ENCODE assay signal across 16 cellular contexts in the genomic region with DNA sequence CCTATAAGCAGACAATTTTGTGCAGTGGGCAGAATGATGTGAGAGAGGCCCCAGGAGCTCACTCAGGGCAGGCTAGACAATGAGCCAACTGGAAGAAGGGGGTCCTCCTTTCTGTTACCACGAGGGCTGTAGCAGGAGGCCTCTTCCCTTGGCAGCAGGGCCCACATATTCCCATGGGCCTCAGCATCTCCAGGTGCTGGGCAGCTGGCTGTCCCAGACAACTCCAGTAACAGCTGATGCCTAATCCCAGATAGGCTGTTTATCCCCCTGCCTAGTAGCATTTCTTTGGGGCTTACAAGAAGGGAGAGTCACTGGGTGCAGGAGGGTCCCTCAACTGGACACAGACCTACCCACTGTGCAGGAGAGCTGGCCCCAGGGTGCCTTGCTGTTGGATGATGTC.
"Had no signal": no experiment of that assay in that cellular context is flagged by ENCODE, and none has a peak within 500 bp of the region (broad histone marks: within the 10 kb centered on the region; RNA-seq: fewer than 3 reads in every experiment).

No MANE protein-coding gene starts in this region.

- H2AFZ ChIP-seq: hepatocyte had no signal

- H3K4me2 ChIP-seq: hepatocyte had no signal

- DNase-seq: activated CD4-positive, alpha-beta T cell treated with anti-CD3 and anti-CD28 coated beads, Interleukin-2, amount 50 U/mL, for 1 hour; activated CD8-positive, alpha-beta T cell treated with anti-CD3 and anti-CD28 coated beads for 36 hours; activated T-cell treated with anti-CD3 and anti-CD28 coated beads, Interleukin-2, amount 50 U/mL, for 4 hours; anterior cingulate cortex; dermis blood vessel endothelial cell; effector CD4-positive, alpha-beta T cell; left cardiac atrium; left ventricle myocardium superior; ovary; small intestine; stimulated activated CD4-positive, alpha-beta T cell treated with anti-CD3 and anti-CD28 coated beads, Interleukin-4, amount 100 ng/mL, for 24 hours; T-helper 2 cell had no signal

- H3K36me3 ChIP-seq: neutrophil, ovary, thoracic aorta had no signal

- H3K27me3 ChIP-seq: hepatocyte, neutrophil, ovary had no signal

- H3K9me3 ChIP-seq: neutrophil, ovary, thoracic aorta had no signal

- H3K4me3 ChIP-seq: hepatocyte, ovary, thoracic aorta had no signal

- H3K27ac ChIP-seq: epithelial cell of prostate, hepatocyte, neutrophil, ovary, thoracic aorta had no signal
